In the genomic region with DNA sequence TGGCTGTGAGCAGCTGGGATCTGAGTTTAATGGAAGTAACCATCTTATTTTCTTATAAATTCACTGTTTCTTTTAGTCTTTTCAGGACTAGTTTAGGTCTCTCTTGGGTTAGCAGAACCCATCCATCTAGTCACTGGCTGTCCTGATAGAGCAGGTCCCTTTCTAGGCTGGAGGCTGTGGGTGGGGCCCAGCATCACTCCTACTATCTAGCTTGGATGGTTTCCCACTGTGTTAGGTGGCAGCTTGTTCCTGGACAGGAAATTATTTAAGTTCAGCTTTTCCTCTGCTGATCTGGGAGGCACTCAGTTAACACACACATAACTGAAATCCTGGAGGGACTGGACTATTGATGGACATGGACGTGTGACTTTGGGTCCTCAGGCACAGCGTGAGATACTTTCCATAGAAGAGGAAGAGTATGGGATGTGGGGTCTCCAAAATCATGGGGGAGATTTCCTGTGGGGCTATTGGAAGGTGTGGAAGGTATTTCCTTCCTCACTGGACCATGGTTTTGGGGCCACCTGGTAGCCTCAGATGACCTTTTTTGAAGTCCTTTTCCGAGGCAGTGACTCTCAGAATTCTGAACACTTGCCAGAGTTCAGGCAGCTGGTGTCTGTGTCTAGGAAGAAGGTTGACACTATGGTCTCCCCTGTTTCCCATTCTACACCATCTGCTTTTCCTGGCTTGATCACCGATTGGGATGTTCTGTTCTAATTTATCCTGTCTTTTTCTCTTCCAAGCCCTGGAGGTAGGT, we compare ENCODE assay signal across 18 cellular contexts. TPM values are rescaled to one million over a fixed set of nuclear protein-coding genes. Genes with fewer than 3 reads are reported as not detected.
A peak's percentile ranks its signal among the peaks of the same experiment; 100 is the strongest.
DNase-seq lines count a peak whose midpoint lies in the region; ATAC-seq and TF ChIP-seq lines count a peak whose summit lies in the region.
"Had no signal": no experiment of that assay in that cellular context is flagged by ENCODE, and none has a peak within 500 bp of the region (broad histone marks: within the 10 kb centered on the region; RNA-seq: fewer than 3 reads in every experiment).

No MANE protein-coding gene starts in this region.

- ATAC-seq in RWPE2 (ENCODE audit: low read depth): peak; percentile 30; the same call in 2 of the 3 replicates
- ATAC-seq in left ventricle myocardium superior: peak; percentile 65
- no peak for ATAC-seq in natural killer cell
- ATAC-seq in GM21619 (IDR thresholded peaks at IDR 0.05; ENCODE audit: unreplicated experiment): no peak

- 65% methylated on average over 4 of the region's 4 CpGs for WGBS in suprapubic skin

- TF ChIP-seq POLR2A in suprapubic skin (IDR thresholded peaks at IDR 0.05): no peak

- H3K4me1 Mint-ChIP-seq in activated naive CD4-positive, alpha-beta T cell treated with anti-CD3 and anti-CD28 coated beads, Interleukin-2, amount 10 ng/mL, durations not matched to agents 7 days and 5 days: peaks cover 41% of the 10 kb centered on the region
- peaks cover 43 to 51% of the 10 kb centered on the region in 2 donors for H3K4me1 Mint-ChIP-seq in natural killer cell
- H3K4me1 Mint-ChIP-seq: B cell had no signal

- peaks cover 69% of the 10 kb centered on the region for H3K27me3 Mint-ChIP-seq in activated naive CD4-positive, alpha-beta T cell treated with anti-CD3 and anti-CD28 coated beads, Interleukin-2, amount 10 ng/mL, durations not matched to agents 7 days and 5 days
- no peaks in the 10 kb centered on the region for H3K27me3 Mint-ChIP-seq in natural killer cell (ENCODE audit: low read depth in 2 of 2)

- no peak for TF ChIP-seq EP300 in suprapubic skin (IDR thresholded peaks at IDR 0.05)

- H3K4me1 ChIP-seq in RWPE2 (ENCODE audit: insufficient read depth, poor library complexity, severe bottlenecking) (peaks cover 11% of the 10 kb centered on the region), suprapubic skin (peaks cover 28% of the 10 kb centered on the region)
- H3K4me1 ChIP-seq: testis had no signal

- no peaks in the 10 kb centered on the region for H3K9me3 Mint-ChIP-seq in activated naive CD4-positive, alpha-beta T cell treated with anti-CD3 and anti-CD28 coated beads, Interleukin-2, amount 10 ng/mL, durations not matched to agents 7 days and 5 days
- no peaks in the 10 kb centered on the region for H3K9me3 Mint-ChIP-seq in natural killer cell

- H3K36me3 ChIP-seq in RWPE2 (ENCODE audit: low read depth) (no peaks in the 10 kb centered on the region), suprapubic skin (no peaks in the 10 kb centered on the region)

- no peak for TF ChIP-seq CTCF in RWPE2 (IDR thresholded peaks at IDR 0.05; ENCODE audit: poor library complexity, severe bottlenecking)
- TF ChIP-seq CTCF in suprapubic skin (IDR thresholded peaks at IDR 0.05): no peak
- no peak for TF ChIP-seq CTCF in natural killer cell (IDR thresholded peaks at IDR 0.05)

- no peak overlapping the region for H3K27ac Mint-ChIP-seq in activated naive CD4-positive, alpha-beta T cell treated with anti-CD3 and anti-CD28 coated beads, Interleukin-2, amount 10 ng/mL, durations not matched to agents 7 days and 5 days
- H3K27ac Mint-ChIP-seq in natural killer cell: no peak overlapping the region
- H3K27ac Mint-ChIP-seq: B cell had no signal

- no peak overlapping the region for H3K4me3 ChIP-seq in RWPE2 (ENCODE audit: severe bottlenecking)
- H3K4me3 ChIP-seq in suprapubic skin: no peak overlapping the region
- H3K4me3 ChIP-seq: PC-9, SK-N-MC, testis had no signal

- intact Hi-C loops in left ventricle myocardium superior (cut with micrococcal nuclease) (no loop called here), natural killer cell (cut with micrococcal nuclease) (no loop called here)

- H3K9me3 ChIP-seq in RWPE2 (ENCODE audit: severe bottlenecking) (no peaks in the 10 kb centered on the region), suprapubic skin (no peaks in the 10 kb centered on the region)
- H3K9me3 ChIP-seq: testis had no signal

- H3K27ac ChIP-seq in RWPE2 (ENCODE audit: poor library complexity, severe bottlenecking) (no peak overlapping the region), suprapubic skin (no peak overlapping the region)
- H3K27ac ChIP-seq: PC-9, SK-N-MC, testis had no signal

- DNase-seq in M059J (ENCODE audit: low read depth): peak; percentile 13
- DNase-seq in RWPE2 (ENCODE audit: low spot score): peak; percentile 3
- no peak for DNase-seq in left ventricle myocardium superior
- peak; percentile 52 to 61 for DNase-seq in suprapubic skin (ENCODE audit: low spot score in 2 of 2)
- no peak for DNase-seq in activated naive CD4-positive, alpha-beta T cell treated with anti-CD3 and anti-CD28 coated beads, Interleukin-2, amount 10 ng/mL, durations not matched to agents 7 days and 5 days
- DNase-seq in natural killer cell: no peak
- DNase-seq: activated CD8-positive, alpha-beta memory T cell treated with anti-CD3 and anti-CD28 coated beads, Interleukin-2, amount 50 U/mL, for 48 hours; activated naive CD4-positive, alpha-beta T cell treated with Interleukin-2 at 50 U/mL for 16 hours; dermis blood vessel endothelial cell; NCI-H1930; NCI-H524; PC-9; stimulated activated CD4-positive, alpha-beta T cell treated with anti-CD3 and anti-CD28 coated beads, Interleukin-2, amount 100 ng/mL, for 24 hours; T1000; testis had no signal

- no peak overlapping the region for H3K4me3 Mint-ChIP-seq in activated naive CD4-positive, alpha-beta T cell treated with anti-CD3 and anti-CD28 coated beads, Interleukin-2, amount 10 ng/mL, durations not matched to agents 7 days and 5 days
- no peak overlapping the region for H3K4me3 Mint-ChIP-seq in natural killer cell
- H3K4me3 Mint-ChIP-seq: B cell had no signal

- H3K27me3 ChIP-seq in RWPE2 (ENCODE audit: insufficient read depth, poor library complexity, severe bottlenecking): no peaks in the 10 kb centered on the region
- H3K27me3 ChIP-seq in suprapubic skin: no peaks in the 10 kb centered on the region
- H3K27me3 ChIP-seq: testis had no signal

- no peaks in the 10 kb centered on the region for H3K36me3 Mint-ChIP-seq in activated naive CD4-positive, alpha-beta T cell treated with anti-CD3 and anti-CD28 coated beads, Interleukin-2, amount 10 ng/mL, durations not matched to agents 7 days and 5 days
- H3K36me3 Mint-ChIP-seq in natural killer cell: no peaks in the 10 kb centered on the region

- CTCF ChIA-PET in activated naive CD4-positive, alpha-beta T cell treated with anti-CD3 and anti-CD28 coated beads, Interleukin-2, amount 10 ng/mL, durations not matched to agents 7 days and 5 days (lab: Charles Lee): interaction anchor here (3.5 kb wide), 1 partner anchor 68 kb away, joined by 14 read pairs; no protein-coding TSS in a partner anchor

RNA-seq across cellular contexts. Expression of gene PLEKHG3, which starts 11.4 kb away (rescaled TPM):
- total RNA-seq in M059J (2014; rRNA removed; shearing (Covaris generic)): 6.8 and 13.8 TPM in 2 replicates
- total RNA-seq in left ventricle myocardium superior: 22.0 TPM
- 100 to 1,000 TPM in 1 of 4 donors, 10 to 100 TPM in 3; 60.4 to 140 (median 96.5) TPM for total RNA-seq in suprapubic skin
- total RNA-seq in natural killer cell: 100 to 1,000 TPM; 184 to 285 (median 225) TPM

Comparison
In these comparisons a context has a peak if more than half of its experiments do, and no peak if none do; other contexts are left out.
1. DNase-seq: peak in M059J (single experiment), RWPE2 (single experiment) and suprapubic skin (2 of 2); none in left ventricle myocardium superior (single experiment), activated naive CD4-positive, alpha-beta T cell treated with anti-CD3 and anti-CD28 coated beads, Interleukin-2, amount 10 ng/mL, durations not matched to agents 7 days and 5 days (single experiment) and natural killer cell (single experiment).
2. ATAC-seq: peak in RWPE2 (single experiment) and left ventricle myocardium superior (single experiment); none in natural killer cell (0 of 3) and GM21619 (single experiment).